ENCODE assay signal across 37 cellular contexts in genomic region chrX:74338852-74339251, GRCh38. TPM values are rescaled to one million over a fixed set of nuclear protein-coding genes. Genes with fewer than 3 reads are reported as not detected.
"Had no signal": no experiment of that assay in that cellular context is flagged by ENCODE, and none has a peak within 500 bp of the region (broad histone marks: within the 10 kb centered on the region; RNA-seq: fewer than 3 reads in every experiment).

No MANE protein-coding gene starts in this region.

- H3K4me1 Mint-ChIP-seq: immature natural killer cell, mesothelial cell of epicardium had no signal

- H3K27ac ChIP-seq: colonic mucosa, epithelial cell of prostate, esophagus squamous epithelium, gastrocnemius medialis, heart right ventricle, lower lobe of right lung had no signal

- H3K9me3 ChIP-seq: colonic mucosa, lower lobe of right lung, mucosa of descending colon had no signal

- H3K27me3 ChIP-seq: colonic mucosa, esophagus squamous epithelium, heart right ventricle had no signal

- H3K4me3 ChIP-seq: colonic mucosa, esophagus squamous epithelium, gastrocnemius medialis, heart right ventricle, lower lobe of right lung, mucosa of descending colon had no signal

- H3K9me3 Mint-ChIP-seq: effector memory CD8-positive, alpha-beta T cell; immature natural killer cell had no signal

- FAIRE-seq: endometrium, kidney had no signal

- H3K4me3 Mint-ChIP-seq: dendritic cell treated with granulocyte-macrophage colony-stimulating factor and Interleukin-4, amounts not matched to agents 40 ng/mL and 50 ng/mL, for 4 days; effector memory CD8-positive, alpha-beta T cell; endodermal cell; immature natural killer cell; mesothelial cell of epicardium; naive B cell; naive thymus-derived CD8-positive, alpha-beta T cell had no signal

- H3K27me3 Mint-ChIP-seq: dendritic cell treated with granulocyte-macrophage colony-stimulating factor and Interleukin-4, amounts not matched to agents 40 ng/mL and 50 ng/mL, for 4 days; naive B cell had no signal

- H3K36me3 Mint-ChIP-seq: immature natural killer cell, naive B cell had no signal

- H3K4me1 ChIP-seq: colonic mucosa, esophagus squamous epithelium, gastrocnemius medialis, lower lobe of right lung had no signal

- DNase-seq: colonic mucosa; cortex of kidney; effector CD8-positive, alpha-beta T cell; effector memory CD8-positive, alpha-beta T cell; endodermal cell; erythroblast; esophagus squamous epithelium; foreskin fibroblast; foreskin melanocyte; gastrocnemius medialis; glutamatergic neuron; head of caudate nucleus; heart right ventricle; hippocampal formation; immature natural killer cell; islet precursor cell; kidney; kidney glomerular epithelial cell; left colon; left ventricle myocardium superior; lower lobe of right lung; mesenchymal stem cell; mucosa of descending colon; naive B cell; naive thymus-derived CD8-positive, alpha-beta T cell had no signal

- H3K27ac Mint-ChIP-seq: dendritic cell treated with granulocyte-macrophage colony-stimulating factor and Interleukin-4, amounts not matched to agents 40 ng/mL and 50 ng/mL, for 4 days; effector memory CD8-positive, alpha-beta T cell; endodermal cell; immature natural killer cell; mesothelial cell of epicardium; naive B cell; naive thymus-derived CD8-positive, alpha-beta T cell had no signal

- H3K36me3 ChIP-seq: colonic mucosa, esophagus squamous epithelium, gastrocnemius medialis, heart right ventricle, lower lobe of right lung had no signal

RNA-seq across cellular contexts. Expression of gene ZCCHC13, which starts 34.9 kb away (rescaled TPM):
- total RNA-seq: colonic mucosa; dermis microvascular lymphatic vessel endothelial cell; endodermal cell; esophagus mucosa; esophagus squamous epithelium; gastrocnemius medialis; glomerular endothelial cell; heart right ventricle; kidney; left colon; left lobe of liver; left ventricle myocardium superior; lower leg skin; lower lobe of right lung; lung microvascular endothelial cell; mesenteric fat pad; mesothelial cell of epicardium; mucosa of descending colon; myocyte; naive thymus-derived CD8-positive, alpha-beta T cell had no signal
